In genomic region chr6:52776711-52777351, GRCh38 we compare ENCODE assay signal across 3 cellular contexts. TPM values are rescaled to one million over a fixed set of nuclear protein-coding genes. Genes with fewer than 3 reads are reported as not detected.
"Had no signal": no experiment of that assay in that cellular context is flagged by ENCODE, and none has a peak within 500 bp of the region (broad histone marks: within the 10 kb centered on the region; RNA-seq: fewer than 3 reads in every experiment).

No MANE protein-coding gene starts in this region.

RNA-seq across cellular contexts. Expression of gene GSTA2, which starts 13.6 kb away (rescaled TPM):
- total RNA-seq: LHCN-M2, MCF 10A, NCI-H460 had no signal

RNA-seq across cellular contexts. Expression of gene GSTA1, which starts 26.8 kb away (rescaled TPM):
- total RNA-seq: LHCN-M2, MCF 10A, NCI-H460 had no signal
